Comparison of ENCODE assay signal across 8 cellular contexts in genomic region chr7:36037121-36037662, GRCh38.
DNase-seq lines count a peak whose midpoint lies in the region; ATAC-seq and TF ChIP-seq lines count a peak whose summit lies in the region.

No MANE protein-coding gene starts in this region.

- H3K4me3 ChIP-seq in duodenal mucosa (ENCODE audit: low read depth in 1 of 2, low read length in 2 of 2), result peak overlapping the region in 1 of 2 donors; percentile 40

- no peaks in the 10 kb centered on the region for H3K27me3 Mint-ChIP-seq in mesothelial cell of epicardium (ENCODE audit: low read depth)

- no peak for TF ChIP-seq CTCF in mesothelial cell of epicardium (IDR thresholded peaks at IDR 0.05; ENCODE audit: unreplicated experiment)

- no peaks in the 10 kb centered on the region for H3K27me3 ChIP-seq in duodenal mucosa (ENCODE audit: control insufficient read depth in 1 of 2, insufficient read depth in 2 of 2, low read length in 2 of 2)

- DNase-seq in AG08396 (ENCODE audit: low spot score) (peak; percentile 29), NCI-H2196 (lab: John Stamatoyannopoulos, UW; ENCODE audit: unreplicated experiment) (peak; percentile 62), mesothelial cell of epicardium (ENCODE audit: low spot score in 2 of 2, unreplicated experiment in 2 of 2) (peak; percentile 35 to 65), NOMO-1 treated with DMSO at 0.1 percent for 48 hours (lab: John Stamatoyannopoulos, UW; ENCODE audit: unreplicated experiment) (no peak)
- no peak for DNase-seq in activated CD4-positive, alpha-beta T cell treated with anti-CD3 and anti-CD28 coated beads for 1 hour

- no peaks in the 10 kb centered on the region for H3K9me3 ChIP-seq in duodenal mucosa (ENCODE audit: control insufficient read depth in 1 of 2, low read length in 2 of 2)

- no peaks in the 10 kb centered on the region for H3K9me3 Mint-ChIP-seq in mesothelial cell of epicardium

- H3K4me3 Mint-ChIP-seq in mesothelial cell of epicardium, result no peak overlapping the region

- peaks cover 20 to 22% of the 10 kb centered on the region in 2 donors for H3K4me1 ChIP-seq in duodenal mucosa (ENCODE audit: control insufficient read depth in 1 of 2, insufficient read depth in 2 of 2, low read length in 2 of 2)

- peak overlapping the region; percentile 30 for H3K27ac ChIP-seq in duodenal mucosa (ENCODE audit: low read depth, low read length)

- H3K9ac ChIP-seq in duodenal mucosa (ENCODE audit: low read depth in 1 of 2, low read length in 2 of 2), result peak overlapping the region; percentile 3 to 12

- H3K27ac Mint-ChIP-seq in mesothelial cell of epicardium, result peak overlapping the region; percentile 95

- H3K4me1 Mint-ChIP-seq in mesothelial cell of epicardium, result peaks cover 73% of the 10 kb centered on the region

- ATAC-seq in GM21528 (IDR thresholded peaks at IDR 0.05; ENCODE audit: low FRiP score, unreplicated experiment) (no peak), HG03378 (IDR thresholded peaks at IDR 0.05; ENCODE audit: unreplicated experiment) (no peak)

- no peaks in the 10 kb centered on the region for H3K36me3 ChIP-seq in duodenal mucosa (ENCODE audit: control insufficient read depth in 1 of 2, insufficient read depth in 2 of 2, low read length in 2 of 2)

- no peaks in the 10 kb centered on the region for H3K36me3 Mint-ChIP-seq in mesothelial cell of epicardium

Comparison
In these comparisons a context has a peak if more than half of its experiments do, and no peak if none do; other contexts are left out.
1. DNase-seq: peak in AG08396 (single experiment), NCI-H2196 (single experiment) and mesothelial cell of epicardium (2 of 2); none in activated CD4-positive, alpha-beta T cell treated with anti-CD3 and anti-CD28 coated beads for 1 hour (single experiment) and NOMO-1 treated with DMSO at 0.1 percent for 48 hours (single experiment).